Comparison of ENCODE assay signal across 8 cellular contexts in the genomic region with DNA sequence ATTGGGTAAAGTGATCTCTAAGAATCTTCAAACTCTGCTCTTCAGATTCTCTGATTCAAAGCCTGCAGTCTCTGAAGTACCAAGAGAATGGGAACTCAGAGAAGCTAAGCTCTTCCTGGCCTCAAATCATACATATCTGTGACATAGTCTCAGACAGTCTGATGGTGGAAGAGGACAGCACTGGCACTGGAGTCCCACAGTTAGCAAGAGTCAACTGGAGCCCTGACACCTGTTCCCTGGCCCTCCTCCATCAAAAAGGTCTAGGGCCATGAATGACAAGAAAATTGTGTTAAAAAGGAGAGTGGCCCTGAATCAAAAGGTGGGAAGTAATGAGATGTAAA. TPM values are rescaled to one million over a fixed set of nuclear protein-coding genes. Genes with fewer than 3 reads are reported as not detected.
DNase-seq lines count a peak whose midpoint lies in the region; ATAC-seq and TF ChIP-seq lines count a peak whose summit lies in the region.

No MANE protein-coding gene starts in this region.

- DNase-seq in DND-41: no peak
- DNase-seq in brain microvascular endothelial cell: no peak
- no peak for DNase-seq in mesendoderm
- DNase-seq in mesenchymal stem cell: no peak
- no peak for DNase-seq in body of pancreas
- DNase-seq in MV-4-11 (lab: John Stamatoyannopoulos, UW): no peak

- H4K91ac ChIP-seq in mesenchymal stem cell (ENCODE audit: low read length): no peak overlapping the region

- H2BK12ac ChIP-seq in mesenchymal stem cell (ENCODE audit: low read length in 2 of 2): no peak overlapping the region

- H3K4ac ChIP-seq in mesendoderm (ENCODE audit: low read depth, low read length) (no peak overlapping the region), mesenchymal stem cell (ENCODE audit: low read depth in 1 of 2, low read length in 2 of 2) (no peak overlapping the region)

- H3K23ac ChIP-seq in mesendoderm (ENCODE audit: low read length): no peak overlapping the region
- H3K23ac ChIP-seq in mesenchymal stem cell (ENCODE audit: low read length in 2 of 2): no peak overlapping the region

- H2BK120ac ChIP-seq in mesendoderm (ENCODE audit: low read depth, low read length) (no peak overlapping the region), mesenchymal stem cell (ENCODE audit: low read depth, low read length) (no peak overlapping the region)

- H3K4me3 ChIP-seq in DND-41 (ENCODE audit: low read depth in 1 of 2, low read length in 2 of 2) (peak overlapping the region in 1 of 2 experiments; percentile 31; a peak in 1 of 4 replicates), brain microvascular endothelial cell (ENCODE audit: low read depth, low read length) (no peak overlapping the region), mesendoderm (ENCODE audit: low read length) (no peak overlapping the region), mesenchymal stem cell (ENCODE audit: insufficient read depth in 1 of 2, low read depth in 1 of 2, low read length in 2 of 2) (no peak overlapping the region), body of pancreas (no peak overlapping the region)

- H3K27ac ChIP-seq in DND-41 (ENCODE audit: low read length): peak overlapping the region; percentile 97
- peak overlapping the region; percentile 92 for H3K27ac ChIP-seq in brain microvascular endothelial cell
- H3K27ac ChIP-seq in mesendoderm (ENCODE audit: low read depth, low read length): no peak overlapping the region
- H3K27ac ChIP-seq in mesenchymal stem cell (ENCODE audit: low read length, poor library complexity, severe bottlenecking): no peak overlapping the region
- no peak overlapping the region for H3K27ac ChIP-seq in body of pancreas

- H2BK5ac ChIP-seq in mesendoderm (ENCODE audit: low read length) (no peak overlapping the region), mesenchymal stem cell (ENCODE audit: low read depth, low read length, poor library complexity, severe bottlenecking) (no peak overlapping the region)

- no peak overlapping the region for H4K5ac ChIP-seq in mesendoderm (ENCODE audit: low read length)

- H3K36me3 ChIP-seq in DND-41 (ENCODE audit: insufficient read depth, low read length) (peaks cover 7% of the 10 kb centered on the region), brain microvascular endothelial cell (replicated peaks) (no peaks in the 10 kb centered on the region), mesendoderm (ENCODE audit: control insufficient read depth, insufficient read depth, low read length) (no peaks in the 10 kb centered on the region), mesenchymal stem cell (ENCODE audit: control insufficient read depth in 1 of 2, insufficient read depth in 2 of 2, low read depth in 1 of 2, low read length in 2 of 2) (no peaks in the 10 kb centered on the region), body of pancreas (replicated peaks in 1 of 2; ENCODE audit: insufficient read depth in 1 of 2, low read depth in 2 of 2) (no peaks in the 10 kb centered on the region)

- in situ Hi-C loops in brain microvascular endothelial cell (cut with HindIII; ENCODE audit: low pct_ligation_motif_present, low sequenced_read_pairs): no loop called here

- ATAC-seq in DND-41 (ENCODE audit: insufficient read depth, low read depth) (peak; percentile 27), GM21381 (IDR thresholded peaks at IDR 0.05; ENCODE audit: unreplicated experiment) (peak; percentile 33), HG03378 (IDR thresholded peaks at IDR 0.05; ENCODE audit: unreplicated experiment) (peak; percentile 19), body of pancreas (no peak)

- no peak overlapping the region for H2BK15ac ChIP-seq in mesendoderm (replicated peaks; ENCODE audit: low read depth)
- no peak overlapping the region for H2BK15ac ChIP-seq in mesenchymal stem cell (ENCODE audit: low read depth, poor library complexity, severe bottlenecking)

- no peak for TF ChIP-seq POLR2A in body of pancreas (IDR thresholded peaks at IDR 0.05)

- H3K79me1 ChIP-seq in mesendoderm (ENCODE audit: low read length) (no peaks in the 10 kb centered on the region), mesenchymal stem cell (replicated peaks; ENCODE audit: low read length, poor library complexity, severe bottlenecking) (no peaks in the 10 kb centered on the region)

- H3K27me3 ChIP-seq in DND-41 (ENCODE audit: insufficient read depth, low read length, poor library complexity) (no peaks in the 10 kb centered on the region), brain microvascular endothelial cell (replicated peaks) (no peaks in the 10 kb centered on the region), mesendoderm (ENCODE audit: insufficient read depth, low read length, poor library complexity) (no peaks in the 10 kb centered on the region), mesenchymal stem cell (ENCODE audit: control insufficient read depth in 1 of 2, insufficient read depth in 1 of 2, low read length in 2 of 2) (peaks cover 25 to 74% of the 10 kb centered on the region in 2 experiments), body of pancreas (no peaks in the 10 kb centered on the region)

- no peak overlapping the region for H4K8ac ChIP-seq in mesendoderm (ENCODE audit: low read depth, low read length)
- no peak overlapping the region for H4K8ac ChIP-seq in mesenchymal stem cell (ENCODE audit: low read length)

- H3K9ac ChIP-seq in DND-41 (ENCODE audit: low read depth, low read length): peak overlapping the region; percentile 99
- H3K9ac ChIP-seq in mesendoderm (ENCODE audit: low read length): no peak overlapping the region
- H3K9ac ChIP-seq in mesenchymal stem cell (ENCODE audit: low read length): no peak overlapping the region

- no peak overlapping the region for H3K18ac ChIP-seq in mesendoderm (ENCODE audit: low read length)
- H3K18ac ChIP-seq in mesenchymal stem cell (ENCODE audit: low read depth in 1 of 2, low read length in 2 of 2): no peak overlapping the region

- TF ChIP-seq CTCF in DND-41 (IDR thresholded peaks at IDR 0.05; ENCODE audit: borderline replicate concordance, extremely low read depth, low read length, poor library complexity, severe bottlenecking) (no peak), brain microvascular endothelial cell (IDR thresholded peaks at IDR 0.05; ENCODE audit: low read depth, low read length, missing control alignments) (no peak), body of pancreas (IDR thresholded peaks at IDR 0.05) (no peak)

- H3K4me2 ChIP-seq in DND-41 (ENCODE audit: insufficient read depth, low read length) (peak overlapping the region; percentile 47), mesendoderm (ENCODE audit: low read length) (no peak overlapping the region), mesenchymal stem cell (ENCODE audit: low read length, poor library complexity, severe bottlenecking) (no peak overlapping the region)

- no peak overlapping the region for H3K56ac ChIP-seq in mesendoderm (ENCODE audit: low read length)

- no peaks in the 10 kb centered on the region for H4K20me1 ChIP-seq in DND-41 (ENCODE audit: insufficient read depth, low read length)

- H3K4me1 ChIP-seq in DND-41 (ENCODE audit: insufficient read depth, low read length): peaks cover 97% of the 10 kb centered on the region
- peaks cover 7% of the 10 kb centered on the region for H3K4me1 ChIP-seq in mesendoderm (ENCODE audit: control insufficient read depth, low read depth, low read length)
- H3K4me1 ChIP-seq in mesenchymal stem cell (ENCODE audit: control insufficient read depth, insufficient read depth, low read depth, low read length): no peaks in the 10 kb centered on the region
- H3K4me1 ChIP-seq in body of pancreas: no peaks in the 10 kb centered on the region

- H3K9me3 ChIP-seq in DND-41 (ENCODE audit: insufficient read depth, low read length, severe bottlenecking): no peaks in the 10 kb centered on the region
- no peaks in the 10 kb centered on the region for H3K9me3 ChIP-seq in mesenchymal stem cell (ENCODE audit: control insufficient read depth, low read length)
- no peaks in the 10 kb centered on the region for H3K9me3 ChIP-seq in body of pancreas

- H3K14ac ChIP-seq in mesenchymal stem cell (ENCODE audit: low read length in 2 of 2): no peak overlapping the region

- no peak overlapping the region for H2AK5ac ChIP-seq in mesendoderm (ENCODE audit: low read length)
- no peak overlapping the region for H2AK5ac ChIP-seq in mesenchymal stem cell (ENCODE audit: low read length, severe bottlenecking)

- intact Hi-C loops in body of pancreas (cut with DNase I): no loop called here

- H3K79me2 ChIP-seq in DND-41 (ENCODE audit: insufficient read depth, low read length) (peaks cover 84% of the 10 kb centered on the region), mesendoderm (ENCODE audit: control insufficient read depth, insufficient read depth, low read length) (no peaks in the 10 kb centered on the region)

- H2AFZ ChIP-seq in DND-41 (ENCODE audit: low read depth, low read length) (no peak overlapping the region), mesenchymal stem cell (ENCODE audit: low read depth, low read length) (no peak overlapping the region)

RNA-seq across cellular contexts. Expression of a gene that starts 37.7 kb away (rescaled TPM):
- 2.3 TPM for polyA plus RNA-seq in mesendoderm (2013, experiment 1 of 2)
- polyA plus RNA-seq in mesendoderm (2013, experiment 2 of 2): 2.7 TPM
- polyA plus RNA-seq in mesenchymal stem cell (2013, experiment 1 of 2): not detected
- not detected for polyA plus RNA-seq in mesenchymal stem cell (2013, experiment 2 of 2)
- total RNA-seq in body of pancreas: over 10,000 TPM; 15,993 to 74,693 TPM

RNA-seq across cellular contexts. Expression of a gene that starts 46.4 kb away (rescaled TPM):
- 5.5 TPM for polyA plus RNA-seq in mesendoderm (2013, experiment 1 of 2)
- polyA plus RNA-seq in mesendoderm (2013, experiment 2 of 2): 5.0 TPM
- 0.33 TPM for polyA plus RNA-seq in mesenchymal stem cell (2013, experiment 1 of 2)
- 0.67 TPM for polyA plus RNA-seq in mesenchymal stem cell (2013, experiment 2 of 2)
- total RNA-seq in body of pancreas: 10 to 100 TPM; 37.1 to 84.0 TPM

RNA-seq across cellular contexts. Expression of a gene that starts 59.2 kb away (rescaled TPM):
- polyA plus RNA-seq in mesendoderm (2013, experiment 1 of 2): 1.1 TPM
- 1.2 TPM for polyA plus RNA-seq in mesendoderm (2013, experiment 2 of 2)
- polyA plus RNA-seq in mesenchymal stem cell (2013, experiment 1 of 2): not detected
- polyA plus RNA-seq in mesenchymal stem cell (2013, experiment 2 of 2): not detected
- over 10,000 TPM; 29,602 to 44,177 TPM for total RNA-seq in body of pancreas

Comparison
In these comparisons a context has a peak if more than half of its experiments do, and no peak if none do; other contexts are left out.
1. H3K27ac ChIP-seq: peak in DND-41 (single experiment) and brain microvascular endothelial cell (single experiment); none in mesendoderm (single experiment), mesenchymal stem cell (single experiment) and body of pancreas (0 of 4).